In genomic region chrX:281166-281999, GRCh38 we compare ENCODE assay signal across 1 cellular context.
A peak's percentile ranks its signal among the peaks of the same experiment; 100 is the strongest.
TF ChIP-seq lines count a peak whose summit lies in the region.

TSS of gene PLCXD1 (plus strand) at chrX:281381. CDS start at chrX:284188, 2,807 bp downstream.

TF ChIP-seq in K562, 482 proteins besides CTCF, POLR2A, EP300 and RAD21 (continued from another document):
- peak; percentile 82 for TF ChIP-seq PRDM10 (IDR thresholded peaks at IDR 0.05; ENCODE audit: partially characterized antibody)
- TF ChIP-seq ZNF586 (CRISPR knock-in tag; conservative IDR thresholded peaks at IDR 0.05) = no peak
- 0 out of 4 replicates have a peak, but pooled peaks of 1 of the 2 experiments have one; percentile 24 for TF ChIP-seq MAZ (CRISPR knock-in tag; conservative IDR thresholded peaks at IDR 0.05 in 1 of 2, IDR thresholded peaks at IDR 0.05 in 1 of 2)
- peak; percentile 61 for TF ChIP-seq ZFX (CRISPR knock-in tag; IDR thresholded peaks at IDR 0.05)
- peak; percentile 85; the same call in 1 of the 2 replicates for TF ChIP-seq ZBTB7A (IDR thresholded peaks at IDR 0.05; ENCODE audit: borderline replicate concordance, control insufficient read depth, low read depth, low read length)
- TF ChIP-seq ZBTB49 (CRISPR knock-in tag; IDR thresholded peaks at IDR 0.05; ENCODE audit: borderline replicate concordance) = no peak
- no peak for TF ChIP-seq ZNF217 (CRISPR knock-in tag; IDR thresholded peaks at IDR 0.05)
- peak; percentile 20; the same call in 1 of the 2 replicates for TF ChIP-seq POLR2G (IDR thresholded peaks at IDR 0.05; ENCODE audit: low read depth, low read length)
- peak in 1 of 2 experiments; percentile 34; a peak in 1 of 4 replicates for TF ChIP-seq RCOR1 (IDR thresholded peaks at IDR 0.05; ENCODE audit: borderline replicate concordance in 1 of 2, low read depth in 2 of 2, low read length in 2 of 2)
- no peak for TF ChIP-seq HDAC3 (IDR thresholded peaks at IDR 0.05; ENCODE audit: borderline replicate concordance, partially characterized antibody)
- no peak for TF ChIP-seq ZNF778 (CRISPR knock-in tag; IDR thresholded peaks at IDR 0.05)
- peak; percentile 15 for TF ChIP-seq TAF1 (IDR thresholded peaks at IDR 0.05; ENCODE audit: control insufficient read depth, extremely low read depth, insufficient read depth, low read length, severe bottlenecking)
- peak; percentile 35; the same call in 1 of the 2 replicates for TF ChIP-seq PHF8 (IDR thresholded peaks at IDR 0.05; ENCODE audit: borderline replicate concordance, low read length)
- TF ChIP-seq VEZF1 (CRISPR knock-in tag; IDR thresholded peaks at IDR 0.05) = peak; percentile 63
- TF ChIP-seq RBFOX2 (IDR thresholded peaks at IDR 0.05; ENCODE audit: low read depth, low read length) = peak; percentile 59
- TF ChIP-seq PBX2 (CRISPR knock-in tag; IDR thresholded peaks at IDR 0.05; ENCODE audit: low read depth) = no peak
- no peak for TF ChIP-seq PBX2 (tag; conservative IDR thresholded peaks at IDR 0.05; ENCODE audit: low read depth)
- no peak for TF ChIP-seq TBL1XR1 (IDR thresholded peaks at IDR 0.05; ENCODE audit: low read length in 2 of 2)
- peak in 1 of 2 experiments; percentile 42; a peak in 2 of 4 replicates for TF ChIP-seq KDM1A (IDR thresholded peaks at IDR 0.05)
- 0 out of 2 replicates have a peak, but pooled peaks have one; percentile 38 for TF ChIP-seq ZSCAN29 (IDR thresholded peaks at IDR 0.05)
- no peak for TF ChIP-seq L3MBTL2 (IDR thresholded peaks at IDR 0.05)
